26 cellular contexts compared by ENCODE assay signal in the genomic region with DNA sequence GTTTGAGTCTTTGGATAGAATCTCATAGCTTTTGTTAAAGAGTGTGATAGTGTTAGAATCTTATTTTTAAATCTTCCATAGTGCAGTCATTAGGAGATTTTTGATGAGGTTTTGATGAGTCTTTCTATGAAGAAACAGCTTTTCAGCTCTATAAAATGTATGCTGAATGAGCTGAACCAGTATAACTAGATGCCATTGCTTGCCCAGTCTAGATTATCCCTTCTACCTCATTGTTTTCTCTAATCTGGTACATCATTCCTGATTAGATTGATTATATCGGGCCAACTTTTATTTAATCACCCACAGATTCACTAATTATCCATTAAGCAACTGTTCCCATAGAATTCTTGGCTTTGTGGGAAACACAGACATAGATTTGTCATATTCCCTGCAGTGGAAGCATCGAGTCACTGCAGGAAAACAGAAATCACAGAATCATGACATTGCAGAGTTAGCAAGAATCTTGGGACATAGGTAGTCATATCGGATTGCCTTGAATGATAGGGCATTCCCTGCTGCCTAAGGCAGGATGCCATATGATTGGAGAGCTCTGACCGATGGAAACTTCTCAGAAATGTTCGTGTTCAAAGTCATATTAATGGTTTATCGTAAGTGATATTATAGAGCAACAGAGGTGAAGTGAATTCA.
DNase-seq lines count a peak whose midpoint lies in the region; ATAC-seq and TF ChIP-seq lines count a peak whose summit lies in the region.
"Had no signal": no experiment of that assay in that cellular context is flagged by ENCODE, and none has a peak within 500 bp of the region (broad histone marks: within the 10 kb centered on the region; RNA-seq: fewer than 3 reads in every experiment).

No MANE protein-coding gene starts in this region.

- TF ChIP-seq CTCF in RWPE1 (conservative IDR thresholded peaks at IDR 0.05; ENCODE audit: low read depth) (no peak), epithelial cell of esophagus (IDR thresholded peaks at IDR 0.05; ENCODE audit: insufficient read depth, low read depth, low read length, missing control alignments) (no peak), sigmoid colon (IDR thresholded peaks at IDR 0.05) (no peak)

- TF ChIP-seq EP300 in sigmoid colon (IDR thresholded peaks at IDR 0.05), result no peak

- no peak for TF ChIP-seq POLR2A in sigmoid colon (IDR thresholded peaks at IDR 0.05)

- CTCF ChIA-PET in RWPE1 (lab: Yijun Ruan, JAX), result no interaction called here

- WGBS in mesodermal cell (ENCODE audit: insufficient coverage in 2 of 2), 2 experiments, result 73 to 95% methylated on average over 2 to 5 of the region's 6 CpGs
- WGBS in sigmoid colon, 2 donors, result 72 to 75% methylated on average over 6 of the region's 6 CpGs

- H3K4me1 ChIP-seq in mesodermal cell (ENCODE audit: control insufficient read depth, insufficient read depth, low read length, poor library complexity, severe bottlenecking) (peaks cover 34% of the 10 kb centered on the region), sigmoid colon (no peaks in the 10 kb centered on the region)
- H3K4me1 ChIP-seq: adrenal gland, HAP-1, pancreas, upper lobe of left lung had no signal

- intact Hi-C loops in sigmoid colon (cut with DNase I), result no loop called here

- H3K9me3 ChIP-seq in mesodermal cell (ENCODE audit: control insufficient read depth, low read length) (no peaks in the 10 kb centered on the region), sigmoid colon (no peaks in the 10 kb centered on the region)
- H3K9me3 ChIP-seq: adrenal gland, HAP-1, pancreas, upper lobe of left lung had no signal

- H3K4me3 ChIP-seq in epithelial cell of esophagus (ENCODE audit: low read length), result no peak overlapping the region
- no peak overlapping the region for H3K4me3 ChIP-seq in mesodermal cell (ENCODE audit: extremely low read depth, insufficient read depth, low read length, poor library complexity, severe bottlenecking)
- H3K4me3 ChIP-seq in sigmoid colon, result no peak overlapping the region
- H3K4me3 ChIP-seq: adrenal gland, dorsolateral prefrontal cortex, HAP-1, pancreas, upper lobe of left lung had no signal

- H3K36me3 ChIP-seq in mesodermal cell (ENCODE audit: control insufficient read depth, insufficient read depth, low read length) (no peaks in the 10 kb centered on the region), sigmoid colon (no peaks in the 10 kb centered on the region)
- H3K36me3 ChIP-seq: adrenal gland, HAP-1, pancreas, upper lobe of left lung, WERI-Rb-1 had no signal

- no peak for ATAC-seq in GM18873 (IDR thresholded peaks at IDR 0.05; ENCODE audit: low FRiP score, unreplicated experiment)
- ATAC-seq: naive thymus-derived CD4-positive, alpha-beta T cell; pancreas; right cardiac atrium had no signal

- DNase-seq in AG20443 (ENCODE audit: low spot score), result peak; percentile 16
- DNase-seq in RWPE1 (ENCODE audit: low spot score), result peak; percentile 8
- peak; percentile 76 for DNase-seq in epithelial cell of esophagus (ENCODE audit: low read depth)
- DNase-seq in activated CD8-positive, alpha-beta memory T cell treated with anti-CD3 and anti-CD28 coated beads, Interleukin-2, amount 50 U/mL, for 4 hours, result no peak
- no peak for DNase-seq in NCI-H524 treated with DMSO at 0.1 percent for 48 hours (lab: John Stamatoyannopoulos, UW)
- no peak for DNase-seq in sigmoid colon
- DNase-seq: ACHN; activated CD8-positive, alpha-beta memory T cell treated with anti-CD3 and anti-CD28 coated beads, Interleukin-2, amount 50 U/mL, for 48 hours; activated effector memory CD4-positive, alpha-beta T cell treated with anti-CD3 and anti-CD28 coated beads, Interleukin-2, amount 50 U/mL, for 16 hours; adrenal gland; dorsolateral prefrontal cortex; erythroblast; KBM-7; kidney glomerular epithelial cell; naive thymus-derived CD4-positive, alpha-beta T cell; NCI-H1436 treated with DMSO at 0.1 percent for 48 hours; NCI-H524; pancreas; right cardiac atrium; stimulated activated CD4-positive, alpha-beta T cell treated with anti-CD3 and anti-CD28 coated beads, Interleukin-15, amount 100 ng/mL, for 24 hours; stimulated activated CD8-positive, alpha-beta memory T cell treated with anti-CD3 and anti-CD28 coated beads, Interleukin-4, amount 100 ng/mL, for 48 hours; upper lobe of left lung; WERI-Rb-1 had no signal

- POLR2A ChIA-PET in RWPE1 (lab: Yijun Ruan, JAX; ENCODE audit: low non-redundant PET), result no interaction called here

- H3K27ac ChIP-seq in RWPE1 (no peak overlapping the region), mesodermal cell (ENCODE audit: low read depth, low read length, severe bottlenecking) (peak overlapping the region; percentile 87), sigmoid colon (no peak overlapping the region)
- H3K27ac ChIP-seq: adrenal gland, pancreas, upper lobe of left lung, WERI-Rb-1 had no signal

- no peaks in the 10 kb centered on the region for H3K27me3 ChIP-seq in sigmoid colon
- H3K27me3 ChIP-seq: adrenal gland, dorsolateral prefrontal cortex, pancreas, upper lobe of left lung had no signal

Comparison
In these comparisons a context has a peak if more than half of its experiments do, and no peak if none do; other contexts are left out.
1. DNase-seq: peak in AG20443 (single experiment), RWPE1 (single experiment) and epithelial cell of esophagus (single experiment); none in activated CD8-positive, alpha-beta memory T cell treated with anti-CD3 and anti-CD28 coated beads, Interleukin-2, amount 50 U/mL, for 4 hours (single experiment), NCI-H524 treated with DMSO at 0.1 percent for 48 hours (single experiment) and sigmoid colon (single experiment).